9 cellular contexts compared by ENCODE assay signal in the genomic region with DNA sequence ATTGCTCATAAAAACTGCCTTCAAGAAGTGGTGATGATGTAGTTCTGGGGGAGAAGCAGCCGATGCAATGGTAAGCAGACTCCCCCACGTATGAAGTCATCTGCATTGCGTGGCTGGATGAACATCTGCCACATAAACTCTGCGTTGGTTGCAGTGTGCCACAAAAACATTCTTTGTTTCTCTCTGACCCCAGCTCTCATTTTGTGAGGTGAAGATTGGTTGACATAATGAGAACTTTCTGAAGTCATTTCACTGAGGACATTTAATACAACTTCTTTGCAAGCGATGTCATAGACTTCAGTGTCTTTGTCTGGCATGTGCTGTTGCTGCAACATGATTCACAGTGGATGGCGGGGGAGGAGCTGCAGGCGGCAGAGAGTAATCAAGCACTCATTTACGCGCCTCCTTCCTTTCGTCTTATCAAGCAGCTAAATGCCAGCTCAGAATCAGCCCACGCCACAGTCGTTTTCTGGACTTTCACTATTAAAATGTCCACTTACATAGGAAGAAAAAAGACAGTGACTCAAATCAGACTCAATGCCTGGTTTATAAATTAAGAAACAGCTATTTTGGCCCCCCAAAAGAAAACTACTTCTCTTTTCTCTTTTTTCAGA.
DNase-seq lines count a peak whose midpoint lies in the region; ATAC-seq, FAIRE-seq and TF ChIP-seq lines count a peak whose summit lies in the region.
"Had no signal": no experiment of that assay in that cellular context is flagged by ENCODE, and none has a peak within 500 bp of the region (broad histone marks: within the 10 kb centered on the region; RNA-seq: fewer than 3 reads in every experiment).

No MANE protein-coding gene starts in this region.

- WGBS in H9 (ENCODE audit: extremely low coverage, insufficient read length, low lambda C conversion rate): no CpG with 5 or more reads among the region's 12 CpGs
- WGBS in small intestine, 3 donors: 8 to 39% (median 18%) methylated on average over 12 of the region's 12 CpGs
- WGBS in esophagus squamous epithelium, 2 donors: 34 to 53% methylated on average over 12 of the region's 12 CpGs

- no peak overlapping the region for H3T11ph ChIP-seq in H9 (ENCODE audit: low read length)

- H3K4me3 ChIP-seq in GM12865 (ENCODE audit: low read depth, low read length): no peak overlapping the region
- no peak overlapping the region for H3K4me3 ChIP-seq in small intestine (ENCODE audit: low read depth in 1 of 2, low read length in 2 of 2)
- H3K4me3 ChIP-seq in esophagus squamous epithelium: peak overlapping the region in 2 of 4 donors; percentile 3 to 5
- H3K4me3 ChIP-seq: upper lobe of left lung had no signal

- no peak for FAIRE-seq in small intestine (lab: Jason Lieb, UNC)

- no peaks in the 10 kb centered on the region for H3K79me1 ChIP-seq in H9 (ENCODE audit: insufficient read depth, low read depth, low read length, poor library complexity, severe bottlenecking)

- intact Hi-C loops in esophagus squamous epithelium (cut with DNase I): no loop called here

- no peak overlapping the region for H2AFZ ChIP-seq in H9 (ENCODE audit: low read length)

- no peak for TF ChIP-seq POLR2A in esophagus squamous epithelium (IDR thresholded peaks at IDR 0.05)

- TF ChIP-seq CTCF in GM12865 (IDR thresholded peaks at IDR 0.05; ENCODE audit: insufficient read depth, low read depth, low read length, missing control alignments): no peak
- no peak for TF ChIP-seq CTCF in H9 (conservative IDR thresholded peaks at IDR 0.05)
- TF ChIP-seq CTCF in esophagus squamous epithelium (IDR thresholded peaks at IDR 0.05): no peak

- H3K18ac ChIP-seq in H9 (ENCODE audit: insufficient read length, low read depth, low read length): peak overlapping the region; percentile 42

- no peak overlapping the region for H2BK120ac ChIP-seq in H9 (ENCODE audit: low read depth, low read length, poor library complexity, severe bottlenecking)

- no peak overlapping the region for H3K27ac Mint-ChIP-seq in H9

- no peak overlapping the region for H4K5ac ChIP-seq in H9 (ENCODE audit: insufficient read length, low read depth, low read length)

- H3K27me3 ChIP-seq in H9 (ENCODE audit: insufficient read depth, low read length) (no peaks in the 10 kb centered on the region), small intestine (ENCODE audit: control insufficient read depth in 2 of 2, insufficient read depth in 2 of 2, low read length in 2 of 2) (no peaks in the 10 kb centered on the region), esophagus squamous epithelium (peaks cover 0 to 8% (median 0%) of the 10 kb centered on the region in 4 donors)
- H3K27me3 ChIP-seq: upper lobe of left lung had no signal

- peaks cover 8 to 12% of the 10 kb centered on the region in 2 experiments for H3K4me1 Mint-ChIP-seq in H9

- no peak for ATAC-seq in GM21423 (IDR thresholded peaks at IDR 0.05; ENCODE audit: unreplicated experiment)

- no peak overlapping the region for H3K23ac ChIP-seq in H9 (ENCODE audit: insufficient read length, low read depth, low read length)

- no peak overlapping the region for H3K4ac ChIP-seq in H9 (ENCODE audit: low read depth, low read length)

- H3K4me3 Mint-ChIP-seq in H9: no peak overlapping the region

- no peak overlapping the region for H2BK15ac ChIP-seq in H9 (ENCODE audit: low read depth, low read length)

- peaks cover 0 to 8% (median 3%) of the 10 kb centered on the region in 3 experiments; a peak in 4 of 7 replicates for H3K36me3 Mint-ChIP-seq in H9 (ENCODE audit: insufficient read depth in 1 of 3, low read depth in 3 of 3)

- H3K9ac ChIP-seq in H9 (ENCODE audit: extremely low read depth, insufficient read length, low read length): peak overlapping the region; percentile 8

- no peaks in the 10 kb centered on the region; the same call in none of the 2 replicates for H3K27me3 Mint-ChIP-seq in H9 (ENCODE audit: low read depth)

- no peak overlapping the region for H2BK5ac ChIP-seq in H9 (ENCODE audit: insufficient read length, low read length)

- H3K56ac ChIP-seq in H9 (ENCODE audit: insufficient read length, low read depth, low read length): no peak overlapping the region

- no peaks in the 10 kb centered on the region for H4K20me1 ChIP-seq in H9 (ENCODE audit: control insufficient read depth, insufficient read depth, insufficient read length)

- H3K9me3 ChIP-seq in H9 (ENCODE audit: control insufficient read depth, low read depth, low read length) (no peaks in the 10 kb centered on the region), small intestine (ENCODE audit: control insufficient read depth, low read depth) (no peaks in the 10 kb centered on the region), esophagus squamous epithelium (peaks cover 0 to 6% (median 0%) of the 10 kb centered on the region in 3 donors)

- peak; percentile 71 for DNase-seq in GM12865 (ENCODE audit: low read depth)
- DNase-seq in H9: no peak
- peak; percentile 49 for DNase-seq in germinal center (ENCODE audit: low spot score)
- DNase-seq in small intestine: peak; percentile 56
- DNase-seq in NCI-H524 (lab: John Stamatoyannopoulos, UW): no peak
- DNase-seq in esophagus squamous epithelium (lab: John Stamatoyannopoulos, UW): no peak
- DNase-seq: upper lobe of left lung had no signal

- H4K91ac ChIP-seq in H9 (ENCODE audit: insufficient read length, low read depth, low read length): no peak overlapping the region

- H3K23me2 ChIP-seq in H9 (ENCODE audit: insufficient read length, low read depth, low read length, poor library complexity, severe bottlenecking): no peaks in the 10 kb centered on the region

- H2BK12ac ChIP-seq in H9 (ENCODE audit: insufficient read length, low read depth, low read length): no peak overlapping the region

- no peak overlapping the region for H3K27ac ChIP-seq in H9 (ENCODE audit: insufficient read length, low read depth, low read length)
- H3K27ac ChIP-seq in small intestine (ENCODE audit: low read depth in 1 of 2, low read length in 1 of 2): peak overlapping the region in 1 of 2 donors; percentile 17
- no peak overlapping the region for H3K27ac ChIP-seq in esophagus squamous epithelium
- H3K27ac ChIP-seq: upper lobe of left lung had no signal

- H3K14ac ChIP-seq in H9 (ENCODE audit: insufficient read depth, low read length): peak overlapping the region; percentile 16; the same call in 1 of the 2 replicates

- H3K36me3 ChIP-seq in small intestine (ENCODE audit: control insufficient read depth in 2 of 2, insufficient read depth in 2 of 2, low read length in 2 of 2) (no peaks in the 10 kb centered on the region), esophagus squamous epithelium (no peaks in the 10 kb centered on the region)
- H3K36me3 ChIP-seq: upper lobe of left lung had no signal

- no peak overlapping the region for H4K8ac ChIP-seq in H9 (replicated peaks; ENCODE audit: insufficient read length, low read depth, low read length)

- H3K79me2 ChIP-seq in H9 (ENCODE audit: insufficient read depth, low read length): no peaks in the 10 kb centered on the region

- H3K4me1 ChIP-seq in H9 (ENCODE audit: insufficient read depth, low read length) (no peaks in the 10 kb centered on the region; the same call in 1 of the 2 replicates), small intestine (ENCODE audit: control insufficient read depth in 2 of 2, insufficient read depth in 1 of 2, low read depth in 1 of 2, low read length in 1 of 2) (no peaks in the 10 kb centered on the region), esophagus squamous epithelium (no peaks in the 10 kb centered on the region)
- H3K4me1 ChIP-seq: upper lobe of left lung had no signal

- H3K4me2 ChIP-seq in H9 (ENCODE audit: insufficient read depth, insufficient read length, low read length): no peak overlapping the region

- no peak overlapping the region for H2AK5ac ChIP-seq in H9 (ENCODE audit: insufficient read length, low read length)

- peaks cover 5 to 7% of the 10 kb centered on the region in 2 experiments for H3K9me3 Mint-ChIP-seq in H9

- H2BK20ac ChIP-seq in H9 (ENCODE audit: low read depth, low read length, poor library complexity, severe bottlenecking): no peak overlapping the region

TF ChIP-seq in PFSK-1, 5 proteins besides CTCF, POLR2A, EP300 and RAD21:
- peak; percentile 52 for TF ChIP-seq FOXP2 (optimal IDR thresholded peaks at IDR 0.05; ENCODE audit: borderline replicate concordance, extremely low read depth, extremely low read length, insufficient read depth)
- TF ChIP-seq TAF1 (IDR thresholded peaks at IDR 0.05; ENCODE audit: borderline replicate concordance, insufficient read depth, low read length): no peak

Comparison
In these comparisons a context has a peak if more than half of its experiments do, and no peak if none do; other contexts are left out.
1. DNase-seq: peak in GM12865 (single experiment), germinal center (single experiment) and small intestine (single experiment); none in H9 (single experiment), NCI-H524 (0 of 2) and esophagus squamous epithelium (single experiment).